In genomic region chr21:15706686-15707085, GRCh38 we compare ENCODE assay signal across 9 cellular contexts. TPM values are rescaled to one million over a fixed set of nuclear protein-coding genes. Genes with fewer than 3 reads are reported as not detected.
DNase-seq lines count a peak whose midpoint lies in the region; TF ChIP-seq lines count a peak whose summit lies in the region.
"Had no signal": no experiment of that assay in that cellular context is flagged by ENCODE, and none has a peak within 500 bp of the region (broad histone marks: within the 10 kb centered on the region; RNA-seq: fewer than 3 reads in every experiment).

No MANE protein-coding gene starts in this region.

- 36% methylated on average over 3 of the region's 3 CpGs; no CpG with 5 or more reads in 1 of the 2 donors for WGBS in transverse colon (ENCODE audit: low coverage in 1 of 2), 2 donors
- WGBS in adrenal gland, 4 donors: 60 to 82% (median 77%) methylated on average over 3 of the region's 3 CpGs

- TF ChIP-seq EP300 in transverse colon (IDR thresholded peaks at IDR 0.05; ENCODE audit: low read depth): no peak

- H3K36me3 ChIP-seq in transverse colon (no peaks in the 10 kb centered on the region), adrenal gland (replicated peaks in 1 of 2) (no peaks in the 10 kb centered on the region)

- DNase-seq in HS-5 (ENCODE audit: low read depth): peak; percentile 95
- peak; percentile 87 for DNase-seq in astrocyte of the hippocampus (ENCODE audit: low read depth, low spot score)
- peak; percentile 41 for DNase-seq in iPS-NIHi7 (ENCODE audit: extremely low spot score)
- DNase-seq in transverse colon: peak; percentile 23
- DNase-seq in D341Med (ENCODE audit: low spot score): no peak
- DNase-seq in activated CD4-positive, CD25-positive, alpha-beta regulatory T cell (lab: John Stamatoyannopoulos, UW): no peak
- no peak for DNase-seq in adrenal gland
- DNase-seq in stimulated activated CD4-positive, alpha-beta T cell treated with anti-CD3 and anti-CD28 coated beads, Interleukin-2, amount 100 ng/mL, for 48 hours: no peak
- DNase-seq: nephron progenitor cell had no signal

- in situ Hi-C loops in transverse colon (cut with MboI; ENCODE audit: low pct_ligation_motif_present in 1 of 4, low pct_unique_long_range_greater_than_20kb in 1 of 4, low sequenced_read_pairs in 3 of 4): no loop called here

- H3K9me3 ChIP-seq in transverse colon (no peaks in the 10 kb centered on the region), adrenal gland (replicated peaks in 1 of 3) (no peaks in the 10 kb centered on the region)

- TF ChIP-seq POLR2A in transverse colon (IDR thresholded peaks at IDR 0.05) (no peak), adrenal gland (IDR thresholded peaks at IDR 0.05) (no peak)

- H3K27ac ChIP-seq in transverse colon: peak overlapping the region in 1 of 4 donors; percentile 2
- H3K27ac ChIP-seq in adrenal gland: no peak overlapping the region

- TF ChIP-seq CTCF in transverse colon (IDR thresholded peaks at IDR 0.05) (no peak), adrenal gland (IDR thresholded peaks at IDR 0.05) (no peak)

- no peaks in the 10 kb centered on the region for H3K27me3 ChIP-seq in transverse colon
- no peaks in the 10 kb centered on the region for H3K27me3 ChIP-seq in adrenal gland

- H3K4me3 ChIP-seq in transverse colon: no peak overlapping the region
- H3K4me3 ChIP-seq in adrenal gland: no peak overlapping the region

- intact Hi-C loops in transverse colon (cut with DNase I; ENCODE audit: low total_unique reads): no loop called here
- intact Hi-C loops in adrenal gland (cut with DNase I): no loop called here

- H3K4me1 ChIP-seq in transverse colon (peaks cover 0 to 5% (median 0%) of the 10 kb centered on the region in 4 donors), adrenal gland (replicated peaks in 1 of 2) (no peaks in the 10 kb centered on the region)

RNA-seq across cellular contexts. Expression of gene USP25, which starts 23.1 kb away (rescaled TPM):
- total RNA-seq in transverse colon: 100 to 1,000 TPM in 1 of 4 donors, 10 to 100 TPM in 3; 37.4 to 107 (median 69.2) TPM
- 10 to 100 TPM; 27.4 to 47.4 (median 40.0) TPM for total RNA-seq in adrenal gland
- 10 to 100 TPM; 11.8 to 27.7 (median 14.0) TPM for polyA plus RNA-seq in adrenal gland

Comparison
In these comparisons a context has a peak if more than half of its experiments do, and no peak if none do; other contexts are left out.
1. DNase-seq: peak in HS-5 (single experiment), astrocyte of the hippocampus (single experiment), iPS-NIHi7 (single experiment) and transverse colon (single experiment); none in D341Med (single experiment), activated CD4-positive, CD25-positive, alpha-beta regulatory T cell (0 of 4), adrenal gland (0 of 7) and stimulated activated CD4-positive, alpha-beta T cell treated with anti-CD3 and anti-CD28 coated beads, Interleukin-2, amount 100 ng/mL, for 48 hours (0 of 2).